ENCODE assay signal across 8 cellular contexts in the genomic region with DNA sequence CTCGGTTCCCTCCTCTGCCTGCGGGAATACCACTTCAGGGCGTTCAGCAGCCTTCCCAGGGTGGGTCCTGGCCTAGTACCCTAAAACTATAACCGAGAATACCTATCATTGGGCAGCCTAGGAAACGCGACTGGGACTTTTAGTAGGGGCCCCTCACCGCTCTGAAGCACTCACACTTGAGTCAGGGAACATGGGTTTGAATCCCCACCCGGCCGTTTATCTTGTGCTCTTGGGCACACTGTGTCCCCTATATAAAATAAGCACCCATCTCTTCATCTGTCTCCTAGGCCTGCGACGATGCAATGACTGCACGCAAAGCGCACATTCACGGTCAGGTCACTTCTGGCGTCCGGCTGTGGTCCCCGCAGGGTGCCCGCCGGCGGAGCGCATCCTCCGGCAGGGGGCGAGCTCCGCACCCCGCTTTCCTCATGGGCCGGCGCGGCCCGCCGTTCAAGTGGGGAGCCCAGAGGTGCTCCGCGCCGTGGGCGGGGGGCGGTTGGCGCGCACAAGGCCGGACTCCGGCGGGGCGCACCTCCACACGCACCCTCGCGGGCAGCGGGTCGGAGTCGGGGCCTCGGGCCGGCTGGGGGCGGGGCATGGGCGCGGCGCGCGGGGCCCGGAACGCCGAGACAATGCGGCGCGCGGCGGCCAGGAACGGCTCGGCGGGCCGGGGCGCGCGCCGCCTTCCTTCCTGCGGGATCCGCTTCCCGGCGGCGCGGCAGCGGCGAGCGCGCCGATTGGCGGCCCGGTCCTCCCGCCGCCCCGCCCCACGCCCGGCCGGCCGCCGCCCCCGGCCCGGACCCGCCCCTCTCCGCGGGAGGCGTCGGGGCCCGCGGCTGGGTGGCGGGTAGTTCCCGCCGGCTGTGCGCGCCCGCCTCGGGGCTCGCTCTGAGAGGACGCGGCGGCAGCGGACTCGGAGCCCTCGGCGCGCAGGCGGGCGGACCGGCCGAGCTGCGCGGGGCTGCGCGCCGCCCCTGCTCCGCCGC. TPM values are rescaled to one million over a fixed set of nuclear protein-coding genes. Genes with fewer than 3 reads are reported as not detected.
DNase-seq lines count a peak whose midpoint lies in the region; ATAC-seq and TF ChIP-seq lines count a peak whose summit lies in the region.

A gene (plus strand): TSS at position 850 of the 986 bp plus-strand sequence. CDS start 293 bp downstream, outside the sequence.

- H2AFZ ChIP-seq in SK-N-SH (ENCODE audit: low read depth) = 0 out of 2 replicates have a peak within 1 kb of the TSS, but pooled peaks have one; percentile 19

- H3K9me3 ChIP-seq in SK-N-SH = no peaks in the 10 kb centered on the region
- no peaks in the 10 kb centered on the region for H3K9me3 ChIP-seq in breast epithelium
- H3K9me3 ChIP-seq in iPS-20b (ENCODE audit: insufficient read depth, low read depth, low read length) = no peaks in the 10 kb centered on the region

- peaks cover 8 to 24% of the 10 kb centered on the region in 2 experiments for H3K4me1 ChIP-seq in SK-N-SH (ENCODE audit: control insufficient read depth in 1 of 2, insufficient read depth in 2 of 2, low read depth in 1 of 2, low read length in 1 of 2)
- H3K4me1 ChIP-seq in breast epithelium = no peaks in the 10 kb centered on the region
- peaks cover 13% of the 10 kb centered on the region; the same call in 1 of the 2 replicates for H3K4me1 ChIP-seq in iPS-20b (ENCODE audit: insufficient read depth, low read length)

- peaks cover 44% of the 10 kb centered on the region for H3K79me2 ChIP-seq in SK-N-SH (ENCODE audit: insufficient read depth)

- no peaks in the 10 kb centered on the region for H3K27me3 ChIP-seq in SK-N-SH (ENCODE audit: insufficient read depth)
- no peaks in the 10 kb centered on the region for H3K27me3 ChIP-seq in breast epithelium
- H3K27me3 ChIP-seq in iPS-20b (ENCODE audit: insufficient read depth, low read length) = peaks cover 36% of the 10 kb centered on the region

- peaks cover 29% of the 10 kb centered on the region for H4K20me1 ChIP-seq in SK-N-SH (ENCODE audit: insufficient read depth)

- no peaks in the 10 kb centered on the region for H3K9me2 ChIP-seq in SK-N-SH

- CTCF ChIA-PET in SK-N-SH (lab: Yijun Ruan, JAX) = interaction anchor here (0.7 to 7.4 kb wide), 39 partner anchors 9 to 333 kb away, joined by 3 to 93 read pairs (median 5); a partner anchor contains a TSS

- H3K4me3 ChIP-seq in SK-N-SH (ENCODE audit: low read depth in 2 of 2, low read length in 1 of 2) (peak within 1 kb of the TSS; percentile 90 to 98), breast epithelium (peak within 1 kb of the TSS; percentile 78 to 90 (median 87)), iPS-20b (ENCODE audit: low read length) (peak within 1 kb of the TSS; percentile 74)

- DNase-seq in D341Med (ENCODE audit: low spot score) (peak; percentile 95), LHCN-M2 (ENCODE audit: low read depth) (peak; percentile 65), SK-N-SH (peak; percentile 99), breast epithelium (ENCODE audit: low spot score in 2 of 2) (peak in 1 of 2 donors; percentile 69), sciatic nerve (ENCODE audit: low spot score) (peak; percentile 87)
- no peak for DNase-seq in NK-92 treated with Interleukin-12 subunit alpha and Interleukin-12 subunit beta, amount 100 ng/mL, for 24 hours (lab: John Stamatoyannopoulos, UW)

- H3K36me3 ChIP-seq in SK-N-SH (replicated peaks in 1 of 2; ENCODE audit: control insufficient read depth in 1 of 2, insufficient read depth in 2 of 2, low read length in 1 of 2) (peaks cover 0 to 8% of the 10 kb centered on the region in 2 experiments), breast epithelium (no peaks in the 10 kb centered on the region), iPS-20b (ENCODE audit: insufficient read depth, low read depth, low read length) (no peaks in the 10 kb centered on the region)

- 11% methylated on average over 41 of the region's 128 CpGs for WGBS in SK-N-SH (ENCODE audit: low lambda C conversion rate)

- peak within 1 kb of the TSS; percentile 85 for H3K4me2 ChIP-seq in SK-N-SH

- no peak for TF ChIP-seq POLR2A in breast epithelium (IDR thresholded peaks at IDR 0.05)

- no peak for TF ChIP-seq EP300 in SK-N-SH (IDR thresholded peaks at IDR 0.05; ENCODE audit: borderline replicate concordance in 1 of 2, low read depth in 1 of 2, low read length in 1 of 2)

- POLR2A ChIA-PET in SK-N-SH (lab: Yijun Ruan, JAX) = interaction anchor here (1.1 kb wide), 1 partner anchor 28 kb away, joined by 4 read pairs; no protein-coding TSS in a partner anchor

- intact Hi-C loops in breast epithelium (cut with DNase I; ENCODE audit: low total_unique reads) (loop anchor here (10.0 kb wide), 1 partner anchor 109 kb away; no protein-coding TSS in a partner anchor), sciatic nerve (cut with DNase I) (loop anchor here (10.0 kb wide), 2 partner anchors 61 to 99 kb away; no protein-coding TSS in a partner anchor)

- H3F3A ChIP-seq in SK-N-SH (replicated peaks; ENCODE audit: insufficient read depth) = peaks cover 42% of the 10 kb centered on the region

- TF ChIP-seq RAD21 in SK-N-SH (IDR thresholded peaks at IDR 0.05; ENCODE audit: low read length) = peak; percentile 72

- peak; percentile 73 for ATAC-seq in GM21390 (IDR thresholded peaks at IDR 0.05; ENCODE audit: unreplicated experiment)
- ATAC-seq in sciatic nerve = peak; percentile 85

- TF ChIP-seq CTCF in SK-N-SH (IDR thresholded peaks at IDR 0.05) (peak; percentile 90), breast epithelium (IDR thresholded peaks at IDR 0.05) (peak in 2 of 3 donors; percentile 51 to 82)

- H3K9ac ChIP-seq in SK-N-SH (peak within 1 kb of the TSS; percentile 99), iPS-20b (ENCODE audit: low read depth, low read length) (peak within 1 kb of the TSS; percentile 80)

- H3K27ac ChIP-seq in SK-N-SH (ENCODE audit: low read depth in 2 of 2, low read length in 1 of 2) = peak within 1 kb of the TSS; percentile 84 to 93
- peak within 1 kb of the TSS; percentile 80 to 90 for H3K27ac ChIP-seq in breast epithelium
- no peak within 1 kb of the TSS for H3K27ac ChIP-seq in iPS-20b (ENCODE audit: low read length)

TF ChIP-seq in SK-N-SH, 30 proteins besides CTCF, POLR2A, EP300 and RAD21 (continues in another document):
- no peak for TF ChIP-seq ELF1 (IDR thresholded peaks at IDR 0.05)
- peak; percentile 53 for TF ChIP-seq CHD2 (IDR thresholded peaks at IDR 0.05; ENCODE audit: low read length, partially characterized antibody)
- no peak for TF ChIP-seq JUND (IDR thresholded peaks at IDR 0.05)
- TF ChIP-seq, protein P1, sequence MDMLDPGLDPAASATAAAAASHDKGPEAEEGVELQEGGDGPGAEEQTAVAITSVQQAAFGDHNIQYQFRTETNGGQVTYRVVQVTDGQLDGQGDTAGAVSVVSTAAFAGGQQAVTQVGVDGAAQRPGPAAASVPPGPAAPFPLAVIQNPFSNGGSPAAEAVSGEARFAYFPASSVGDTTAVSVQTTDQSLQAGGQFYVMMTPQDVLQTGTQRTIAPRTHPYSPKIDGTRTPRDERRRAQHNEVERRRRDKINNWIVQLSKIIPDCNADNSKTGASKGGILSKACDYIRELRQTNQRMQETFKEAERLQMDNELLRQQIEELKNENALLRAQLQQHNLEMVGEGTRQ (IDR thresholded peaks at IDR 0.05; ENCODE audit: borderline replicate concordance, low read depth, low read length) = no peak
- TF ChIP-seq, protein P2, sequence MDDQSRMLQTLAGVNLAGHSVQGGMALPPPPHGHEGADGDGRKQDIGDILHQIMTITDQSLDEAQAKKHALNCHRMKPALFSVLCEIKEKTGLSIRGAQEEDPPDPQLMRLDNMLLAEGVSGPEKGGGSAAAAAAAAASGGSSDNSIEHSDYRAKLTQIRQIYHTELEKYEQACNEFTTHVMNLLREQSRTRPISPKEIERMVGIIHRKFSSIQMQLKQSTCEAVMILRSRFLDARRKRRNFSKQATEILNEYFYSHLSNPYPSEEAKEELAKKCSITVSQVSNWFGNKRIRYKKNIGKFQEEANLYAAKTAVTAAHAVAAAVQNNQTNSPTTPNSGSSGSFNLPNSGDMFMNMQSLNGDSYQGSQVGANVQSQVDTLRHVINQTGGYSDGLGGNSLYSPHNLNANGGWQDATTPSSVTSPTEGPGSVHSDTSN (IDR thresholded peaks at IDR 0.05) = no peak
- TF ChIP-seq, protein P3, sequence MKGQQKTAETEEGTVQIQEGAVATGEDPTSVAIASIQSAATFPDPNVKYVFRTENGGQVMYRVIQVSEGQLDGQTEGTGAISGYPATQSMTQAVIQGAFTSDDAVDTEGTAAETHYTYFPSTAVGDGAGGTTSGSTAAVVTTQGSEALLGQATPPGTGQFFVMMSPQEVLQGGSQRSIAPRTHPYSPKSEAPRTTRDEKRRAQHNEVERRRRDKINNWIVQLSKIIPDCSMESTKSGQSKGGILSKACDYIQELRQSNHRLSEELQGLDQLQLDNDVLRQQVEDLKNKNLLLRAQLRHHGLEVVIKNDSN (IDR thresholded peaks at IDR 0.05; ENCODE audit: borderline replicate concordance, low read depth) = no peak
- 0 out of 2 replicates have a peak, but pooled peaks have one; percentile 8 for TF ChIP-seq NFIC (IDR thresholded peaks at IDR 0.05; ENCODE audit: borderline replicate concordance)
- TF ChIP-seq TAF1 (IDR thresholded peaks at IDR 0.05; ENCODE audit: borderline replicate concordance, low read depth, low read length) = peak; percentile 59
- no peak for TF ChIP-seq RFX5 (IDR thresholded peaks at IDR 0.05; ENCODE audit: low read length)
- peak; percentile 67 for TF ChIP-seq POLR2AphosphoS5 (IDR thresholded peaks at IDR 0.05; ENCODE audit: low read depth, low read length)
- TF ChIP-seq FOSL2 (IDR thresholded peaks at IDR 0.05; ENCODE audit: borderline replicate concordance, low read depth) = no peak
- peak; percentile 45; the same call in 1 of the 2 replicates for TF ChIP-seq MXI1 (IDR thresholded peaks at IDR 0.05; ENCODE audit: low read depth, low read length)
- TF ChIP-seq SIN3A (IDR thresholded peaks at IDR 0.05; ENCODE audit: borderline replicate concordance, low read depth, low read length) = peak; percentile 85
- TF ChIP-seq, protein P4, sequence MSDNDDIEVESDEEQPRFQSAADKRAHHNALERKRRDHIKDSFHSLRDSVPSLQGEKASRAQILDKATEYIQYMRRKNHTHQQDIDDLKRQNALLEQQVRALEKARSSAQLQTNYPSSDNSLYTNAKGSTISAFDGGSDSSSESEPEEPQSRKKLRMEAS (IDR thresholded peaks at IDR 0.05; ENCODE audit: low read depth) = 0 out of 2 replicates have a peak, but pooled peaks have one; percentile 16
- TF ChIP-seq SMC3 (IDR thresholded peaks at IDR 0.05; ENCODE audit: low read depth, low read length) = peak; percentile 79

RNA-seq across cellular contexts. Expression of the gene that starts here (rescaled TPM):
- total RNA-seq in LHCN-M2 (2014; rRNA removed) (66.1 and 81.7 TPM in 2 replicates), breast epithelium (10 to 100 TPM; 14.5 to 24.2 (median 21.0) TPM), sciatic nerve (47.1 TPM)
- polyA plus RNA-seq in LHCN-M2 (2012) = 39.5 TPM
- 37.9 and 41.4 TPM in 2 replicates for polyA plus RNA-seq in SK-N-SH (2012; rRNA removed)
- polyA plus RNA-seq in SK-N-SH (2012; cell fraction: cytosol; rRNA removed) = 46.4 and 46.7 TPM in 2 replicates
- polyA plus RNA-seq in SK-N-SH (2012; cell fraction: nucleus; rRNA removed) = 60.7 and 79.4 TPM in 2 replicates
